ENCODE assay signal across 29 cellular contexts in genomic region chr6:56188429-56188828, GRCh38. TPM values are rescaled to one million over a fixed set of nuclear protein-coding genes. Genes with fewer than 3 reads are reported as not detected.
"Had no signal": no experiment of that assay in that cellular context is flagged by ENCODE, and none has a peak within 500 bp of the region (broad histone marks: within the 10 kb centered on the region; RNA-seq: fewer than 3 reads in every experiment).

No MANE protein-coding gene starts in this region.

- DNase-seq: activated CD4-positive, alpha-beta memory T cell treated with anti-CD3 and anti-CD28 coated beads, Interleukin-2, amount 10 ng/mL, durations not matched to agents 7 days and 5 days; activated CD4-positive, alpha-beta T cell treated with anti-CD3 and anti-CD28 coated beads for 36 hours; activated CD4-positive, alpha-beta T cell treated with anti-CD3 and anti-CD28 coated beads, Interleukin-2, amount 50 U/mL, for 1 hour; activated gamma-delta T cell; activated naive CD4-positive, alpha-beta T cell treated with anti-CD3 and anti-CD28 coated beads, Interleukin-2, amount 10 ng/mL, durations not matched to agents 7 days and 5 days; activated naive CD8-positive, alpha-beta T cell treated with anti-CD3 and anti-CD28 coated beads for 36 hours; activated T-cell treated with anti-CD3 and anti-CD28 coated beads for 4 hours; activated T-cell treated with anti-CD3 and anti-CD28 coated beads, Interleukin-2, amount 50 U/mL, for 48 hours; adrenal gland; aorta; body of pancreas; central memory CD4-positive, alpha-beta T cell; Kasumi-1; NCI-H1105 treated with DMSO at 0.1 percent for 48 hours; NCI-H1436 treated with DMSO at 0.1 percent for 48 hours; NCI-H187 treated with DMSO at 0.1 percent for 48 hours; NCI-H2081 treated with DMSO at 0.1 percent for 48 hours; NCI-H2171 treated with DMSO at 0.1 percent for 48 hours; NCI-H226; NCI-H526; NCI-H82; SIG-M5; T-helper 2 cell; T1000 had no signal

- H3K27ac ChIP-seq: adrenal gland, body of pancreas, VCaP had no signal

- H3K27me3 Mint-ChIP-seq: activated CD4-positive, alpha-beta memory T cell treated with anti-CD3 and anti-CD28 coated beads, Interleukin-2, amount 10 ng/mL, durations not matched to agents 7 days and 5 days; activated CD4-positive, alpha-beta T cell treated with anti-CD3 and anti-CD28 coated beads for 36 hours; activated naive CD4-positive, alpha-beta T cell treated with anti-CD3 and anti-CD28 coated beads, Interleukin-2, amount 10 ng/mL, durations not matched to agents 7 days and 5 days; activated naive CD8-positive, alpha-beta T cell treated with anti-CD3 and anti-CD28 coated beads for 36 hours; activated T-helper 17 cell treated with anti-CD3 and anti-CD28 coated beads, Interleukin-2, amount 50 U/mL, for 72 hours had no signal

- H3K9me3 ChIP-seq: adrenal gland, body of pancreas had no signal

- H3K27ac Mint-ChIP-seq: activated CD4-positive, alpha-beta memory T cell treated with anti-CD3 and anti-CD28 coated beads, Interleukin-2, amount 10 ng/mL, durations not matched to agents 7 days and 5 days; activated CD4-positive, alpha-beta T cell treated with anti-CD3 and anti-CD28 coated beads for 36 hours; activated naive CD4-positive, alpha-beta T cell treated with anti-CD3 and anti-CD28 coated beads, Interleukin-2, amount 10 ng/mL, durations not matched to agents 7 days and 5 days; activated naive CD8-positive, alpha-beta T cell treated with anti-CD3 and anti-CD28 coated beads for 36 hours; activated T-helper 17 cell treated with anti-CD3 and anti-CD28 coated beads, Interleukin-2, amount 50 U/mL, for 72 hours had no signal

- ATAC-seq: activated CD4-positive, alpha-beta T cell treated with anti-CD3 and anti-CD28 coated beads for 36 hours; activated T-helper 17 cell treated with anti-CD3 and anti-CD28 coated beads, Interleukin-2, amount 50 U/mL, for 72 hours; body of pancreas had no signal

- H3K4me1 ChIP-seq: adrenal gland, body of pancreas had no signal

- H3K4me1 Mint-ChIP-seq: activated CD4-positive, alpha-beta memory T cell treated with anti-CD3 and anti-CD28 coated beads, Interleukin-2, amount 10 ng/mL, durations not matched to agents 7 days and 5 days; activated CD4-positive, alpha-beta T cell treated with anti-CD3 and anti-CD28 coated beads for 36 hours; activated naive CD4-positive, alpha-beta T cell treated with anti-CD3 and anti-CD28 coated beads, Interleukin-2, amount 10 ng/mL, durations not matched to agents 7 days and 5 days; activated naive CD8-positive, alpha-beta T cell treated with anti-CD3 and anti-CD28 coated beads for 36 hours; activated T-helper 17 cell treated with anti-CD3 and anti-CD28 coated beads, Interleukin-2, amount 50 U/mL, for 72 hours had no signal

- H3K27me3 ChIP-seq: adrenal gland, body of pancreas had no signal

- H3K36me3 Mint-ChIP-seq: activated naive CD4-positive, alpha-beta T cell treated with anti-CD3 and anti-CD28 coated beads, Interleukin-2, amount 10 ng/mL, durations not matched to agents 7 days and 5 days; activated naive CD8-positive, alpha-beta T cell treated with anti-CD3 and anti-CD28 coated beads for 36 hours had no signal

- H3K4me3 ChIP-seq: adrenal gland, body of pancreas had no signal

- H3K4me3 Mint-ChIP-seq: activated CD4-positive, alpha-beta memory T cell treated with anti-CD3 and anti-CD28 coated beads, Interleukin-2, amount 10 ng/mL, durations not matched to agents 7 days and 5 days; activated CD4-positive, alpha-beta T cell treated with anti-CD3 and anti-CD28 coated beads for 36 hours; activated naive CD4-positive, alpha-beta T cell treated with anti-CD3 and anti-CD28 coated beads, Interleukin-2, amount 10 ng/mL, durations not matched to agents 7 days and 5 days; activated naive CD8-positive, alpha-beta T cell treated with anti-CD3 and anti-CD28 coated beads for 36 hours; activated T-helper 17 cell treated with anti-CD3 and anti-CD28 coated beads, Interleukin-2, amount 50 U/mL, for 72 hours had no signal

- H3K36me3 ChIP-seq: adrenal gland had no signal

RNA-seq across cellular contexts. Expression of gene COL21A1, which starts 59.0 kb away (rescaled TPM):
- total RNA-seq: activated CD4-positive, alpha-beta memory T cell treated with anti-CD3 and anti-CD28 coated beads, Interleukin-2, amount 10 ng/mL, durations not matched to agents 7 days and 5 days; activated CD4-positive, alpha-beta T cell treated with anti-CD3 and anti-CD28 coated beads for 36 hours; activated CD8-positive, alpha-beta memory T cell treated with anti-CD3 and anti-CD28 coated beads for 36 hours; activated naive CD8-positive, alpha-beta T cell treated with anti-CD3 and anti-CD28 coated beads for 36 hours; activated T-helper 17 cell treated with anti-CD3 and anti-CD28 coated beads, Interleukin-2, amount 50 U/mL, for 72 hours; NCI-H460; OCI-LY7 had no signal
